ENCODE assay signal across 8 cellular contexts in genomic region chr18:32301976-32302743, GRCh38.
DNase-seq lines count a peak whose midpoint lies in the region; ATAC-seq and TF ChIP-seq lines count a peak whose summit lies in the region.

No MANE protein-coding gene starts in this region.

- H3K9ac ChIP-seq in liver (ENCODE audit: low read depth in 1 of 2, low read length in 2 of 2): no peak overlapping the region

- H3K4me3 ChIP-seq in liver (ENCODE audit: low read depth in 1 of 3, low read length in 3 of 3): no peak overlapping the region
- no peak overlapping the region for H3K4me3 ChIP-seq in Peyer's patch

- H3K4me1 ChIP-seq in liver (ENCODE audit: control insufficient read depth in 4 of 4, insufficient read depth in 4 of 4, low read length in 3 of 4): peaks cover 0 to 1% (median 0%) of the 10 kb centered on the region in 4 donors
- no peaks in the 10 kb centered on the region for H3K4me1 ChIP-seq in Peyer's patch

- no peak overlapping the region for H3K4me3 Mint-ChIP-seq in CD4-positive, alpha-beta T cell

- H3K27me3 ChIP-seq in liver (ENCODE audit: control insufficient read depth in 4 of 4, insufficient read depth in 4 of 4, low read length in 3 of 4) (no peaks in the 10 kb centered on the region), Peyer's patch (no peaks in the 10 kb centered on the region)
- H3K27me3 ChIP-seq in CD4-positive, alpha-beta T cell (ENCODE audit: control insufficient read depth, insufficient read depth, low read length): no peaks in the 10 kb centered on the region

- CTCF ChIA-PET in CD4-positive, alpha-beta T cell (lab: Charles Lee): interaction anchor here (1.5 kb wide), 1 partner anchor 12 kb away, joined by 4 read pairs; no protein-coding TSS in a partner anchor

- ATAC-seq in GM18861 (IDR thresholded peaks at IDR 0.05; ENCODE audit: unreplicated experiment) (peak; percentile 85), HG02885 (IDR thresholded peaks at IDR 0.05; ENCODE audit: poor library complexity, unreplicated experiment) (peak; percentile 92), SK-N-SH treated with all-trans-retinoic acid at 6 μM for 48 hours (peak; percentile 77)
- ATAC-seq in CD4-positive, alpha-beta T cell (ENCODE audit: poor library complexity): no peak

- H3K27me3 Mint-ChIP-seq in CD4-positive, alpha-beta T cell: peaks cover 31% of the 10 kb centered on the region

- intact Hi-C loops in CD4-positive, alpha-beta T cell (cut with DNase I, micrococcal nuclease): no loop called here
- intact Hi-C loops in head of caudate nucleus (cut with DNase I): no loop called here

- H3K36me3 Mint-ChIP-seq in CD4-positive, alpha-beta T cell (ENCODE audit: low read depth): no peaks in the 10 kb centered on the region

- H3K9me3 Mint-ChIP-seq in CD4-positive, alpha-beta T cell: no peaks in the 10 kb centered on the region

- H3K27ac ChIP-seq in liver (ENCODE audit: low read depth in 1 of 2, low read length in 2 of 2): no peak overlapping the region
- no peak overlapping the region for H3K27ac ChIP-seq in Peyer's patch
- no peak overlapping the region for H3K27ac ChIP-seq in CD4-positive, alpha-beta T cell (ENCODE audit: low read depth, low read length)

- TF ChIP-seq RAD21 in liver (IDR thresholded peaks at IDR 0.05): no peak

- no peak for TF ChIP-seq POLR2A in Peyer's patch (IDR thresholded peaks at IDR 0.05)

- DNase-seq in Peyer's patch: no peak
- no peak for DNase-seq in T1000 (lab: John Stamatoyannopoulos, UW)
- no peak for DNase-seq in CD4-positive, alpha-beta T cell
- no peak for DNase-seq in head of caudate nucleus

- H3K4me1 Mint-ChIP-seq in CD4-positive, alpha-beta T cell (ENCODE audit: low read depth): no peaks in the 10 kb centered on the region

- H3K27ac Mint-ChIP-seq in CD4-positive, alpha-beta T cell: no peak overlapping the region

- POLR2A ChIA-PET in CD4-positive, alpha-beta T cell (lab: Charles Lee): no interaction called here

- H3K36me3 ChIP-seq in liver (ENCODE audit: control insufficient read depth in 4 of 4, insufficient read depth in 3 of 4, low read depth in 1 of 4, low read length in 3 of 4) (no peaks in the 10 kb centered on the region), Peyer's patch (no peaks in the 10 kb centered on the region)

- H3K9me3 ChIP-seq in liver (ENCODE audit: control insufficient read depth in 4 of 4, low read length in 3 of 4) (no peaks in the 10 kb centered on the region), Peyer's patch (no peaks in the 10 kb centered on the region)
- no peaks in the 10 kb centered on the region for H3K9me3 ChIP-seq in CD4-positive, alpha-beta T cell (ENCODE audit: control insufficient read depth, low read length)

- TF ChIP-seq CTCF in liver (IDR thresholded peaks at IDR 0.05; ENCODE audit: low read depth, low read length, missing input control) (no peak), Peyer's patch (IDR thresholded peaks at IDR 0.05) (no peak)
- TF ChIP-seq CTCF in CD4-positive, alpha-beta T cell (IDR thresholded peaks at IDR 0.05): no peak

- 71% methylated on average over 2 of the region's 2 CpGs for WGBS in liver

TF ChIP-seq in SK-N-SH treated with all-trans-retinoic acid at 6 μM for 48 hours, 23 proteins besides CTCF, POLR2A, EP300 and RAD21:
- no peak for TF ChIP-seq PATZ1 (CRISPR knock-in tag; IDR thresholded peaks at IDR 0.05; ENCODE audit: borderline replicate concordance)
- TF ChIP-seq ZC3H10 (CRISPR knock-in tag; IDR thresholded peaks at IDR 0.05): no peak
- peak; percentile 91 for TF ChIP-seq ZNF70 (CRISPR knock-in tag; IDR thresholded peaks at IDR 0.05)
- peak; percentile 82 for TF ChIP-seq ISL1 (CRISPR knock-in tag; IDR thresholded peaks at IDR 0.05)
- TF ChIP-seq ZNF565 (CRISPR knock-in tag; conservative IDR thresholded peaks at IDR 0.05; ENCODE audit: low read depth): 0 out of 2 replicates have a peak, but pooled peaks have one; percentile 45

TF ChIP-seq in liver, 16 proteins besides CTCF, POLR2A, EP300 and RAD21:
- TF ChIP-seq ZBTB33 (IDR thresholded peaks at IDR 0.05) (no peak), JUND (IDR thresholded peaks at IDR 0.05) (peak in 1 of 2 donors; percentile 6), RXRA (IDR thresholded peaks at IDR 0.05) (no peak), YY1 (IDR thresholded peaks at IDR 0.05) (peak; percentile 11)
